Comparison of ENCODE assay signal across 13 cellular contexts in genomic region chr5:157486861-157487260, GRCh38. TPM values are rescaled to one million over a fixed set of nuclear protein-coding genes. Genes with fewer than 3 reads are reported as not detected.
DNase-seq lines count a peak whose midpoint lies in the region; ATAC-seq, FAIRE-seq and TF ChIP-seq lines count a peak whose summit lies in the region.
"Had no signal": no experiment of that assay in that cellular context is flagged by ENCODE, and none has a peak within 500 bp of the region (broad histone marks: within the 10 kb centered on the region; RNA-seq: fewer than 3 reads in every experiment).

No MANE protein-coding gene starts in this region.

- peaks cover 64% of the 10 kb centered on the region for H3K36me3 Mint-ChIP-seq in memory B cell

- no peak for TF ChIP-seq CTCF in thyroid gland (IDR thresholded peaks at IDR 0.05)

- peak; percentile 9 for FAIRE-seq in GM18507 (lab: Jason Lieb, UNC)
- FAIRE-seq: endometrium, G401.6 had no signal

- no peak for TF ChIP-seq POLR2A in thyroid gland (IDR thresholded peaks at IDR 0.05)

- no peaks in the 10 kb centered on the region for H3K9me3 ChIP-seq in thyroid gland
- H3K9me3 ChIP-seq: neutrophil had no signal

- H3K4me1 ChIP-seq in thyroid gland = no peaks in the 10 kb centered on the region

- H3K27me3 ChIP-seq in thyroid gland = no peaks in the 10 kb centered on the region
- H3K27me3 ChIP-seq: neutrophil had no signal

- peak; percentile 42 for ATAC-seq in GM19463 (IDR thresholded peaks at IDR 0.05; ENCODE audit: unreplicated experiment)
- ATAC-seq in HG03175 (IDR thresholded peaks at IDR 0.05; ENCODE audit: unreplicated experiment) = peak; percentile 41
- peak; percentile 40 for ATAC-seq in memory B cell (ENCODE audit: low read depth)

- peak overlapping the region; percentile 51 for H3K4me3 Mint-ChIP-seq in memory B cell

- no peak for DNase-seq in GM18507 (ENCODE audit: extremely low spot score, insufficient read length, low read depth)
- no peak for DNase-seq in memory B cell (ENCODE audit: low spot score in 2 of 2)
- DNase-seq in stimulated activated CD4-positive, alpha-beta T cell treated with anti-CD3 and anti-CD28 coated beads, Interleukin-4, amount 100 ng/mL, for 1 hour = no peak
- DNase-seq in thyroid gland = no peak
- no peak for DNase-seq in middle frontal gyrus (ENCODE audit: extremely low spot score, low spot score)
- DNase-seq: NCI-H446 had no signal

- H3K27ac Mint-ChIP-seq in memory B cell = peak overlapping the region; percentile 97

- H3K36me3 ChIP-seq in thyroid gland = peaks cover 0 to 7% of the 10 kb centered on the region in 2 donors

- H3K4me3 ChIP-seq in thyroid gland (replicated peaks in 1 of 3) = no peak overlapping the region

- no peaks in the 10 kb centered on the region for H3K27me3 Mint-ChIP-seq in memory B cell

- no peaks in the 10 kb centered on the region for H3K9me3 Mint-ChIP-seq in memory B cell

- H3K27ac ChIP-seq in thyroid gland = no peak overlapping the region
- H3K27ac ChIP-seq: KMS-11, neutrophil had no signal

- WGBS in thyroid gland, 2 donors = 75 to 84% methylated on average over 3 of the region's 3 CpGs

- H3K4me1 Mint-ChIP-seq in memory B cell = peaks cover 51% of the 10 kb centered on the region

- intact Hi-C loops in thyroid gland (cut with DNase I) = no loop called here

RNA-seq across cellular contexts. Expression of gene NIPAL4, which starts 26.8 kb away (rescaled TPM):
- total RNA-seq in thyroid gland = under 1 TPM in 1 of 4 donors, not detected in 3; 0.33 TPM
- total RNA-seq: H4 had no signal
